1 cellular context compared by ENCODE assay signal in genomic region chr9:78130004-78130403, GRCh38.
TF ChIP-seq lines count a peak whose summit lies in the region.

No MANE protein-coding gene starts in this region.

TF ChIP-seq in H1, 55 proteins besides CTCF, POLR2A, EP300 and RAD21:
- TF ChIP-seq ATF2 (IDR thresholded peaks at IDR 0.05; ENCODE audit: low read length) (0 out of 2 replicates have a peak, but pooled peaks have one; percentile 38), POU5F1 (IDR thresholded peaks at IDR 0.05; ENCODE audit: low read depth, low read length) (no peak), SP4 (IDR thresholded peaks at IDR 0.05; ENCODE audit: low read length) (no peak), JUN (IDR thresholded peaks at IDR 0.05; ENCODE audit: low read depth, low read length) (no peak), EZH2 (IDR thresholded peaks at IDR 0.05; ENCODE audit: low read depth, low read length, severe bottlenecking) (no peak), YY1 (IDR thresholded peaks at IDR 0.05; ENCODE audit: low read depth, low read length) (peak; percentile 77), SAP30 (IDR thresholded peaks at IDR 0.05; ENCODE audit: insufficient read depth, insufficient replicate concordance, low read length) (no peak), SIRT6 (IDR thresholded peaks at IDR 0.05; ENCODE audit: low read length) (no peak), MAFK (IDR thresholded peaks at IDR 0.05; ENCODE audit: low read depth, low read length) (no peak), RNF2 (IDR thresholded peaks at IDR 0.05; ENCODE audit: borderline replicate concordance, low read depth, low read length, missing control alignments, poor library complexity, severe bottlenecking) (no peak), EGR1 (IDR thresholded peaks at IDR 0.05; ENCODE audit: borderline replicate concordance, low read depth, low read length) (no peak), CBX8 (IDR thresholded peaks at IDR 0.05; ENCODE audit: borderline replicate concordance, low read depth, low read length) (no peak)
